27 cellular contexts compared by ENCODE assay signal in the genomic region with DNA sequence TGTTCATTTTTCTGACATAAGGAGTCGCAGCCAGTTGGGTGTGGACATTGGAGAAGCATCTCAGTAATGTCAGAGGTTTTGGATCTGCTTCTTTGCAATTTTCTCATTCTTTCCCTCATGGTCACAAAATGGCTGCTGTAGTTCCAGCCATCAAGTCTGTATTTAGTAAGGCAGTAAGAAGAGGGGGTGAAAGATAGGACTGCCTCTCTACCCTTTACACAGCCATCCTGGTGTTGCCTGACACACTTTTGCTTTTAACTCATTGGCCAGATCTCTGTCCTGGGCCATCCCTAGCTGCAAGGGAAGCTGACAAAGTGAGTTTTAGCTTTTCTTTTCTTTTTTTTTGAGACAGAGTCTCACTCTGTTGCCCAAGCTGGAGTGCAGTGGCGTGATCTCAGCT.
"Had no signal": no experiment of that assay in that cellular context is flagged by ENCODE, and none has a peak within 500 bp of the region (broad histone marks: within the 10 kb centered on the region; RNA-seq: fewer than 3 reads in every experiment).

No MANE protein-coding gene starts in this region.

- H3K4me2 ChIP-seq: hepatocyte had no signal

- H3K27ac ChIP-seq: coronary artery, epithelial cell of prostate, esophagus squamous epithelium, gastrocnemius medialis, hepatocyte, left lung, lower lobe of right lung had no signal

- H2AFZ ChIP-seq: hepatocyte had no signal

- ATAC-seq: effector memory CD8-positive, alpha-beta T cell; esophagus mucosa; gastrocnemius medialis; left colon; left lung; left ventricle myocardium superior; lower lobe of right lung; mucosa of descending colon had no signal

- FAIRE-seq: endometrium, kidney had no signal

- H3K4me1 ChIP-seq: esophagus squamous epithelium, gastrocnemius medialis, left lung, lower lobe of right lung had no signal

- DNase-seq: dermis blood vessel endothelial cell; effector CD8-positive, alpha-beta T cell; effector memory CD8-positive, alpha-beta T cell; endodermal cell; erythroblast; esophagus squamous epithelium; foreskin fibroblast; foreskin melanocyte; gastrocnemius medialis; glutamatergic neuron; hypothalamus; immature natural killer cell; islet precursor cell; kidney; kidney glomerular epithelial cell; left colon; left lung; left ventricle myocardium superior; lower lobe of right lung; mesenchymal stem cell; mucosa of descending colon; naive B cell had no signal

- H3K4me3 ChIP-seq: coronary artery, esophagus squamous epithelium, gastrocnemius medialis, hepatocyte, left lung, lower lobe of right lung, mucosa of descending colon had no signal

- H3K79me2 ChIP-seq: hepatocyte had no signal

- H3K27me3 ChIP-seq: esophagus squamous epithelium, gastrocnemius medialis, hepatocyte, left lung had no signal

- H3K9me3 ChIP-seq: gastrocnemius medialis had no signal

- H3K36me3 ChIP-seq: esophagus squamous epithelium, gastrocnemius medialis, left lung, lower lobe of right lung had no signal
